ENCODE assay signal across 1 cellular context in the genomic region with DNA sequence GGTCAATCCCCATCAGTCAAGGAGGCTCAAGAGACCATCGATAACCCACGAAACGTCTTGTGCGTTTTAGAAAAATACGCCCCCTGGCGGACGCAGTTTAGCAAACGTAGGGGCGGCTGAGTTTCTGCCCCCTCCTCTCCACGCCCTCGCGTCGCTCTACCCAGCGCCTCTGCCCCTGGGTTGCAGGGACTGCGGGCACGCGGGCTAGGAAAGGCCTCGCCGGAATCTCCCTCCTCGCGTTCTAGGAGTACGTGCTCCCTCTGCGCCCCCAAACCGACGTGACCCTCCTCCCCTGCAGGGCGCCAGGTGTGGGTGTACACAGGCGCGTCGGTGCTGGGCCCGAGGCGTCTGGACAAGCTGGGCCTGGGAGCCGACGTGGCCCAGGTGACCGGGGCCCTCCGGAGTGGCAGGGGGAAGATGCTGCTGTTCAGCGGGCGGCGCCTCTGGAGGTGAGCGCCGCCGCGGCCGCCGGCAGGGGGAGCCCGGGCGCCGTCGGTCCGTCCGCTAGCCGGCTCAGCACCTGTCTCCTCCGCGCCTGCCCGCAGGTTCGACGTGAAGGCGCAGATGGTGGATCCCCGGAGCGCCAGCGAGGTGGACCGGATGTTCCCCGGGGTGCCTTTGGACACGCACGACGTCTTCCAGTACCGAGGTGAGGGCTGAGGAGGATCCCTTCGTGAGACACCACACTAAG.
TF ChIP-seq lines count a peak whose summit lies in the region.

No MANE protein-coding gene starts in this region.

TF ChIP-seq in HepG2, 621 proteins besides CTCF, POLR2A, EP300 and RAD21 (continued from another document and continues in another):
- TF ChIP-seq, protein P1, sequence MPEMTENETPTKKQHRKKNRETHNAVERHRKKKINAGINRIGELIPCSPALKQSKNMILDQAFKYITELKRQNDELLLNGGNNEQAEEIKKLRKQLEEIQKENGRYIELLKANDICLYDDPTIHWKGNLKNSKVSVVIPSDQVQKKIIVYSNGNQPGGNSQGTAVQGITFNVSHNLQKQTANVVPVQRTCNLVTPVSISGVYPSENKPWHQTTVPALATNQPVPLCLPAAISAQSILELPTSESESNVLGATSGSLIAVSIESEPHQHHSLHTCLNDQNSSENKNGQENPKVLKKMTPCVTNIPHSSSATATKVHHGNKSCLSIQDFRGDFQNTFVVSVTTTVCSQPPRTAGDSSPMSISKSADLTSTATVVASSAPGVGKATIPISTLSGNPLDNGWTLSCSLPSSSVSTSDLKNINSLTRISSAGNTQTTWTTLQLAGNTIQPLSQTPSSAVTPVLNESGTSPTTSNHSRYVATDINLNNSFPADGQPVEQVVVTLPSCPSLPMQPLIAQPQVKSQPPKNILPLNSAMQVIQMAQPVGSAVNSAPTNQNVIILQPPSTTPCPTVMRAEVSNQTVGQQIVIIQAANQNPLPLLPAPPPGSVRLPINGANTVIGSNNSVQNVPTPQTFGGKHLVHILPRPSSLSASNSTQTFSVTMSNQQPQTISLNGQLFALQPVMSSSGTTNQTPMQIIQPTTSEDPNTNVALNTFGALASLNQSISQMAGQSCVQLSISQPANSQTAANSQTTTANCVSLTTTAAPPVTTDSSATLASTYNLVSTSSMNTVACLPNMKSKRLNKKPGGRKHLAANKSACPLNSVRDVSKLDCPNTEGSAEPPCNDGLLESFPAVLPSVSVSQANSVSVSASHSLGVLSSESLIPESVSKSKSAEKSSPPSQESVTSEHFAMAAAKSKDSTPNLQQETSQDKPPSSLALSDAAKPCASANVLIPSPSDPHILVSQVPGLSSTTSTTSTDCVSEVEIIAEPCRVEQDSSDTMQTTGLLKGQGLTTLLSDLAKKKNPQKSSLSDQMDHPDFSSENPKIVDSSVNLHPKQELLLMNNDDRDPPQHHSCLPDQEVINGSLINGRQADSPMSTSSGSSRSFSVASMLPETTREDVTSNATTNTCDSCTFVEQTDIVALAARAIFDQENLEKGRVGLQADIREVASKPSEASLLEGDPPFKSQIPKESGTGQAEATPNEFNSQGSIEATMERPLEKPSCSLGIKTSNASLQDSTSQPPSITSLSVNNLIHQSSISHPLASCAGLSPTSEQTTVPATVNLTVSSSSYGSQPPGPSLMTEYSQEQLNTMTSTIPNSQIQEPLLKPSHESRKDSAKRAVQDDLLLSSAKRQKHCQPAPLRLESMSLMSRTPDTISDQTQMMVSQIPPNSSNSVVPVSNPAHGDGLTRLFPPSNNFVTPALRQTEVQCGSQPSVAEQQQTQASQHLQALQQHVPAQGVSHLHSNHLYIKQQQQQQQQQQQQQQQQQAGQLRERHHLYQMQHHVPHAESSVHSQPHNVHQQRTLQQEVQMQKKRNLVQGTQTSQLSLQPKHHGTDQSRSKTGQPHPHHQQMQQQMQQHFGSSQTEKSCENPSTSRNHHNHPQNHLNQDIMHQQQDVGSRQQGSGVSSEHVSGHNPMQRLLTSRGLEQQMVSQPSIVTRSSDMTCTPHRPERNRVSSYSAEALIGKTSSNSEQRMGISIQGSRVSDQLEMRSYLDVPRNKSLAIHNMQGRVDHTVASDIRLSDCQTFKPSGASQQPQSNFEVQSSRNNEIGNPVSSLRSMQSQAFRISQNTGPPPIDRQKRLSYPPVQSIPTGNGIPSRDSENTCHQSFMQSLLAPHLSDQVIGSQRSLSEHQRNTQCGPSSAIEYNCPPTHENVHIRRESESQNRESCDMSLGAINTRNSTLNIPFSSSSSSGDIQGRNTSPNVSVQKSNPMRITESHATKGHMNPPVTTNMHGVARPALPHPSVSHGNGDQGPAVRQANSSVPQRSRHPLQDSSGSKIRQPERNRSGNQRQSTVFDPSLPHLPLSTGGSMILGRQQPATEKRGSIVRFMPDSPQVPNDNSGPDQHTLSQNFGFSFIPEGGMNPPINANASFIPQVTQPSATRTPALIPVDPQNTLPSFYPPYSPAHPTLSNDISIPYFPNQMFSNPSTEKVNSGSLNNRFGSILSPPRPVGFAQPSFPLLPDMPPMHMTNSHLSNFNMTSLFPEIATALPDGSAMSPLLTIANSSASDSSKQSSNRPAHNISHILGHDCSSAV (CRISPR knock-in tag; IDR thresholded peaks at IDR 0.05; ENCODE audit: borderline replicate concordance) = peak; percentile 68; the same call in 1 of the 2 replicates
- TF ChIP-seq SNAPC2 (CRISPR knock-in tag; IDR thresholded peaks at IDR 0.05) (no peak), MTA3 (CRISPR knock-in tag; IDR thresholded peaks at IDR 0.05) (no peak), ZNF34 (CRISPR knock-in tag; IDR thresholded peaks at IDR 0.05; ENCODE audit: borderline replicate concordance) (peak; percentile 90; the same call in 1 of the 2 replicates), ZNF678 (CRISPR knock-in tag; IDR thresholded peaks at IDR 0.05) (no peak), TBL1XR1 (IDR thresholded peaks at IDR 0.05; ENCODE audit: borderline replicate concordance, low read length, partially characterized antibody) (no peak), STAT5B (CRISPR knock-in tag; IDR thresholded peaks at IDR 0.05) (no peak), ELF3 (CRISPR knock-in tag; IDR thresholded peaks at IDR 0.05) (peak; percentile 39; the same call in 1 of the 2 replicates), NRL (CRISPR knock-in tag; IDR thresholded peaks at IDR 0.05; ENCODE audit: borderline replicate concordance) (peak; percentile 95), ZNF780A (CRISPR knock-in tag; IDR thresholded peaks at IDR 0.05) (peak; percentile 77; the same call in 1 of the 2 replicates), SPEN (CRISPR knock-in tag; IDR thresholded peaks at IDR 0.05; ENCODE audit: low read depth) (peak; percentile 53), FOXA1 (IDR thresholded peaks at IDR 0.05) (no peak), FOXA1 (CRISPR knock-in tag; IDR thresholded peaks at IDR 0.05) (peak; percentile 51), SALL2 (CRISPR knock-in tag; IDR thresholded peaks at IDR 0.05) (peak; percentile 84), ZNF792 (CRISPR knock-in tag; IDR thresholded peaks at IDR 0.05) (0 out of 2 replicates have a peak, but pooled peaks have one; percentile 50), WIZ (CRISPR knock-in tag; IDR thresholded peaks at IDR 0.05) (peak; percentile 83; the same call in 1 of the 2 replicates), PHF8 (CRISPR knock-in tag; IDR thresholded peaks at IDR 0.05) (peak; percentile 57), TBP (CRISPR knock-in tag; IDR thresholded peaks at IDR 0.05) (0 out of 2 replicates have a peak, but pooled peaks have one; percentile 52), BRCA1 (CRISPR knock-in tag; IDR thresholded peaks at IDR 0.05) (0 out of 2 replicates have a peak, but pooled peaks have one; percentile 11), IKZF1 (IDR thresholded peaks at IDR 0.05) (no peak), PCBP1 (IDR thresholded peaks at IDR 0.05; ENCODE audit: borderline replicate concordance, low read depth, low read length) (no peak), ZNF841 (CRISPR knock-in tag; IDR thresholded peaks at IDR 0.05; ENCODE audit: borderline replicate concordance) (no peak), ZNF367 (CRISPR knock-in tag; IDR thresholded peaks at IDR 0.05; ENCODE audit: borderline replicate concordance) (0 out of 2 replicates have a peak, but pooled peaks have one; percentile 28), FOSL1 (CRISPR knock-in tag; IDR thresholded peaks at IDR 0.05; ENCODE audit: borderline replicate concordance) (no peak), EEA1 (CRISPR knock-in tag; IDR thresholded peaks at IDR 0.05; ENCODE audit: borderline replicate concordance) (0 out of 2 replicates have a peak, but pooled peaks have one; percentile 62), ZNF883 (CRISPR knock-in tag; IDR thresholded peaks at IDR 0.05; ENCODE audit: not compliant biosample characterization) (peak; percentile 74), ZNF782 (CRISPR knock-in tag; IDR thresholded peaks at IDR 0.05; ENCODE audit: borderline replicate concordance) (0 out of 2 replicates have a peak, but pooled peaks have one; percentile 92)
- TF ChIP-seq, protein P2, sequence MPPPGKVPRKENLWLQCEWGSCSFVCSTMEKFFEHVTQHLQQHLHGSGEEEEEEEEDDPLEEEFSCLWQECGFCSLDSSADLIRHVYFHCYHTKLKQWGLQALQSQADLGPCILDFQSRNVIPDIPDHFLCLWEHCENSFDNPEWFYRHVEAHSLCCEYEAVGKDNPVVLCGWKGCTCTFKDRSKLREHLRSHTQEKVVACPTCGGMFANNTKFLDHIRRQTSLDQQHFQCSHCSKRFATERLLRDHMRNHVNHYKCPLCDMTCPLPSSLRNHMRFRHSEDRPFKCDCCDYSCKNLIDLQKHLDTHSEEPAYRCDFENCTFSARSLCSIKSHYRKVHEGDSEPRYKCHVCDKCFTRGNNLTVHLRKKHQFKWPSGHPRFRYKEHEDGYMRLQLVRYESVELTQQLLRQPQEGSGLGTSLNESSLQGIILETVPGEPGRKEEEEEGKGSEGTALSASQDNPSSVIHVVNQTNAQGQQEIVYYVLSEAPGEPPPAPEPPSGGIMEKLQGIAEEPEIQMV (CRISPR knock-in tag; IDR thresholded peaks at IDR 0.05; ENCODE audit: low read depth) = no peak; the same call in 1 of the 2 replicates
- TF ChIP-seq, protein P3, sequence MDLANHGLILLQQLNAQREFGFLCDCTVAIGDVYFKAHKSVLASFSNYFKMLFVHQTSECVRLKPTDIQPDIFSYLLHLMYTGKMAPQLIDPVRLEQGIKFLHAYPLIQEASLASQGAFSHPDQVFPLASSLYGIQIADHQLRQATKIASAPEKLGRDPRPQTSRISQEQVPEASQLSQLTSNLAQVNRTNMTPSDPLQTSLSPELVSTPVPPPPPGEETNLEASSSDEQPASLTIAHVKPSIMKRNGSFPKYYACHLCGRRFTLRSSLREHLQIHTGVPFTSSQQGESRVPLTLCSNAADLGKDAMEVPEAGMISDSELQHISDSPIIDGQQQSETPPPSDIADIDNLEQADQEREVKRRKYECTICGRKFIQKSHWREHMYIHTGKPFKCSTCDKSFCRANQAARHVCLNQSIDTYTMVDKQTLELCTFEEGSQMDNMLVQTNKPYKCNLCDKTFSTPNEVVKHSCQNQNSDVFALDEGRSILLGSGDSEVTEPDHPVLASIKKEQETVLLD (CRISPR knock-in tag; IDR thresholded peaks at IDR 0.05; ENCODE audit: low read depth) = 0 out of 2 replicates have a peak, but pooled peaks have one; percentile 30
- TF ChIP-seq, protein P4, sequence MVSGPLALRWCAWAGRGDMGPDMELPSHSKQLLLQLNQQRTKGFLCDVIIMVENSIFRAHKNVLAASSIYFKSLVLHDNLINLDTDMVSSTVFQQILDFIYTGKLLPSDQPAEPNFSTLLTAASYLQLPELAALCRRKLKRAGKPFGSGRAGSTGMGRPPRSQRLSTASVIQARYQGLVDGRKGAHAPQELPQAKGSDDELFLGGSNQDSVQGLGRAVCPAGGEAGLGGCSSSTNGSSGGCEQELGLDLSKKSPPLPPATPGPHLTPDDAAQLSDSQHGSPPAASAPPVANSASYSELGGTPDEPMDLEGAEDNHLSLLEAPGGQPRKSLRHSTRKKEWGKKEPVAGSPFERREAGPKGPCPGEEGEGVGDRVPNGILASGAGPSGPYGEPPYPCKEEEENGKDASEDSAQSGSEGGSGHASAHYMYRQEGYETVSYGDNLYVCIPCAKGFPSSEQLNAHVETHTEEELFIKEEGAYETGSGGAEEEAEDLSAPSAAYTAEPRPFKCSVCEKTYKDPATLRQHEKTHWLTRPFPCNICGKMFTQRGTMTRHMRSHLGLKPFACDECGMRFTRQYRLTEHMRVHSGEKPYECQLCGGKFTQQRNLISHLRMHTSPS (CRISPR knock-in tag; IDR thresholded peaks at IDR 0.05; ENCODE audit: low read depth) = peak; percentile 33; the same call in 1 of the 2 replicates
- TF ChIP-seq, protein P5, sequence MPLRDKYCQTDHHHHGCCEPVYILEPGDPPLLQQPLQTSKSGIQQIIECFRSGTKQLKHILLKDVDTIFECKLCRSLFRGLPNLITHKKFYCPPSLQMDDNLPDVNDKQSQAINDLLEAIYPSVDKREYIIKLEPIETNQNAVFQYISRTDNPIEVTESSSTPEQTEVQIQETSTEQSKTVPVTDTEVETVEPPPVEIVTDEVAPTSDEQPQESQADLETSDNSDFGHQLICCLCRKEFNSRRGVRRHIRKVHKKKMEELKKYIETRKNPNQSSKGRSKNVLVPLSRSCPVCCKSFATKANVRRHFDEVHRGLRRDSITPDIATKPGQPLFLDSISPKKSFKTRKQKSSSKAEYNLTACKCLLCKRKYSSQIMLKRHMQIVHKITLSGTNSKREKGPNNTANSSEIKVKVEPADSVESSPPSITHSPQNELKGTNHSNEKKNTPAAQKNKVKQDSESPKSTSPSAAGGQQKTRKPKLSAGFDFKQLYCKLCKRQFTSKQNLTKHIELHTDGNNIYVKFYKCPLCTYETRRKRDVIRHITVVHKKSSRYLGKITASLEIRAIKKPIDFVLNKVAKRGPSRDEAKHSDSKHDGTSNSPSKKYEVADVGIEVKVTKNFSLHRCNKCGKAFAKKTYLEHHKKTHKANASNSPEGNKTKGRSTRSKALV (CRISPR knock-in tag; IDR thresholded peaks at IDR 0.05) = peak; percentile 48
- TF ChIP-seq, protein P6, sequence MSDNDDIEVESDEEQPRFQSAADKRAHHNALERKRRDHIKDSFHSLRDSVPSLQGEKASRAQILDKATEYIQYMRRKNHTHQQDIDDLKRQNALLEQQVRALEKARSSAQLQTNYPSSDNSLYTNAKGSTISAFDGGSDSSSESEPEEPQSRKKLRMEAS (IDR thresholded peaks at IDR 0.05) = peak; percentile 41
- TF ChIP-seq, protein P7, sequence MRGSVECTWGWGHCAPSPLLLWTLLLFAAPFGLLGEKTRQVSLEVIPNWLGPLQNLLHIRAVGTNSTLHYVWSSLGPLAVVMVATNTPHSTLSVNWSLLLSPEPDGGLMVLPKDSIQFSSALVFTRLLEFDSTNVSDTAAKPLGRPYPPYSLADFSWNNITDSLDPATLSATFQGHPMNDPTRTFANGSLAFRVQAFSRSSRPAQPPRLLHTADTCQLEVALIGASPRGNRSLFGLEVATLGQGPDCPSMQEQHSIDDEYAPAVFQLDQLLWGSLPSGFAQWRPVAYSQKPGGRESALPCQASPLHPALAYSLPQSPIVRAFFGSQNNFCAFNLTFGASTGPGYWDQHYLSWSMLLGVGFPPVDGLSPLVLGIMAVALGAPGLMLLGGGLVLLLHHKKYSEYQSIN (CRISPR knock-in tag; IDR thresholded peaks at IDR 0.05; ENCODE audit: borderline replicate concordance) = no peak
- TF ChIP-seq, protein P8, sequence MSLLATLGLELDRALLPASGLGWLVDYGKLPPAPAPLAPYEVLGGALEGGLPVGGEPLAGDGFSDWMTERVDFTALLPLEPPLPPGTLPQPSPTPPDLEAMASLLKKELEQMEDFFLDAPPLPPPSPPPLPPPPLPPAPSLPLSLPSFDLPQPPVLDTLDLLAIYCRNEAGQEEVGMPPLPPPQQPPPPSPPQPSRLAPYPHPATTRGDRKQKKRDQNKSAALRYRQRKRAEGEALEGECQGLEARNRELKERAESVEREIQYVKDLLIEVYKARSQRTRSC (CRISPR knock-in tag; IDR thresholded peaks at IDR 0.05; ENCODE audit: low read depth) = peak; percentile 85; the same call in 1 of the 2 replicates
- TF ChIP-seq, protein P9, sequence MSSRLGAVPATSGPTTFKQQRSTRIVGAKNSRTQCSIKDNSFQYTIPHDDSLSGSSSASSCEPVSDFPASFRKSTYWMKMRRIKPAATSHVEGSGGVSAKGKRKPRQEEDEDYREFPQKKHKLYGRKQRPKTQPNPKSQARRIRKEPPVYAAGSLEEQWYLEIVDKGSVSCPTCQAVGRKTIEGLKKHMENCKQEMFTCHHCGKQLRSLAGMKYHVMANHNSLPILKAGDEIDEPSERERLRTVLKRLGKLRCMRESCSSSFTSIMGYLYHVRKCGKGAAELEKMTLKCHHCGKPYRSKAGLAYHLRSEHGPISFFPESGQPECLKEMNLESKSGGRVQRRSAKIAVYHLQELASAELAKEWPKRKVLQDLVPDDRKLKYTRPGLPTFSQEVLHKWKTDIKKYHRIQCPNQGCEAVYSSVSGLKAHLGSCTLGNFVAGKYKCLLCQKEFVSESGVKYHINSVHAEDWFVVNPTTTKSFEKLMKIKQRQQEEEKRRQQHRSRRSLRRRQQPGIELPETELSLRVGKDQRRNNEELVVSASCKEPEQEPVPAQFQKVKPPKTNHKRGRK (CRISPR knock-in tag; IDR thresholded peaks at IDR 0.05) = peak; percentile 63; the same call in 1 of the 2 replicates
